Comparison of ENCODE assay signal across 2 cellular contexts in the genomic region with DNA sequence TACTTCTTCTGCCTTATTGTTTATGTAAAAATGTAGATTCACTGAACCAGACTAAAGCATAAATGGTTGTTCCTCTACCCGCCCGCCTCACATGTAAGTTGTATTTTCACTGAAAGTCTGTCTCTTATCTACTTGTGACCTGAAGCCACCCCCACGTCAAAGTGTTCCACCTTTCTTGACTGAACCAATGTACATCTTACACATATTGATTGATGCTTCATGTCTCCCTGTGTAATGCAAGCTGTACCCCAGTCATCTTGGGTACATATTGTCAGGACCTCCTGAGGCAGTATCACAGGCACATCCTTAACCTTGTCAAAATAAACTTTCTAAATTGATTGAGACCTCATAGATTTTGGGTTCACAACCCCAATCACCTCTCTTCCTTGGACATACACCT.
TF ChIP-seq lines count a peak whose summit lies in the region.

No MANE protein-coding gene starts in this region.

TF ChIP-seq in IMR-90, 13 proteins besides CTCF, POLR2A, EP300 and RAD21:
- no peak for TF ChIP-seq SMC3 (IDR thresholded peaks at IDR 0.05; ENCODE audit: low read depth, low read length)
- TF ChIP-seq MXI1 (IDR thresholded peaks at IDR 0.05; ENCODE audit: borderline replicate concordance, low read depth, low read length) = no peak
- no peak for TF ChIP-seq MAFK (IDR thresholded peaks at IDR 0.05; ENCODE audit: low read depth, low read length)
- no peak for TF ChIP-seq NFE2L2 (IDR thresholded peaks at IDR 0.05; ENCODE audit: low read depth, low read length)
- TF ChIP-seq CEBPB (IDR thresholded peaks at IDR 0.05; ENCODE audit: low read depth, low read length) = no peak
- TF ChIP-seq, protein P1, sequence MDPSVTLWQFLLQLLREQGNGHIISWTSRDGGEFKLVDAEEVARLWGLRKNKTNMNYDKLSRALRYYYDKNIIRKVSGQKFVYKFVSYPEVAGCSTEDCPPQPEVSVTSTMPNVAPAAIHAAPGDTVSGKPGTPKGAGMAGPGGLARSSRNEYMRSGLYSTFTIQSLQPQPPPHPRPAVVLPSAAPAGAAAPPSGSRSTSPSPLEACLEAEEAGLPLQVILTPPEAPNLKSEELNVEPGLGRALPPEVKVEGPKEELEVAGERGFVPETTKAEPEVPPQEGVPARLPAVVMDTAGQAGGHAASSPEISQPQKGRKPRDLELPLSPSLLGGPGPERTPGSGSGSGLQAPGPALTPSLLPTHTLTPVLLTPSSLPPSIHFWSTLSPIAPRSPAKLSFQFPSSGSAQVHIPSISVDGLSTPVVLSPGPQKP (IDR thresholded peaks at IDR 0.05; ENCODE audit: borderline replicate concordance, low read depth, low read length) = no peak
- no peak for TF ChIP-seq MAZ (IDR thresholded peaks at IDR 0.05; ENCODE audit: borderline replicate concordance, low read depth, low read length)
- TF ChIP-seq FOS (IDR thresholded peaks at IDR 0.05; ENCODE audit: low read depth, low read length) = no peak
- TF ChIP-seq, protein P2, sequence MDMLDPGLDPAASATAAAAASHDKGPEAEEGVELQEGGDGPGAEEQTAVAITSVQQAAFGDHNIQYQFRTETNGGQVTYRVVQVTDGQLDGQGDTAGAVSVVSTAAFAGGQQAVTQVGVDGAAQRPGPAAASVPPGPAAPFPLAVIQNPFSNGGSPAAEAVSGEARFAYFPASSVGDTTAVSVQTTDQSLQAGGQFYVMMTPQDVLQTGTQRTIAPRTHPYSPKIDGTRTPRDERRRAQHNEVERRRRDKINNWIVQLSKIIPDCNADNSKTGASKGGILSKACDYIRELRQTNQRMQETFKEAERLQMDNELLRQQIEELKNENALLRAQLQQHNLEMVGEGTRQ (IDR thresholded peaks at IDR 0.05; ENCODE audit: low read depth, low read length) = no peak
- TF ChIP-seq RCOR1 (IDR thresholded peaks at IDR 0.05; ENCODE audit: insufficient replicate concordance, low read length) = no peak
- no peak for TF ChIP-seq BHLHE40 (IDR thresholded peaks at IDR 0.05; ENCODE audit: low read depth, low read length)
- no peak for TF ChIP-seq RFX5 (IDR thresholded peaks at IDR 0.05; ENCODE audit: low read depth, low read length)
TF ChIP-seq in IMR-90: peak in this region for 0.

TF ChIP-seq in K562, 482 proteins besides CTCF, POLR2A, EP300 and RAD21:
- peak; percentile 37 for TF ChIP-seq MEIS2 (IDR thresholded peaks at IDR 0.05; ENCODE audit: partially characterized antibody)
- TF ChIP-seq, protein P3, sequence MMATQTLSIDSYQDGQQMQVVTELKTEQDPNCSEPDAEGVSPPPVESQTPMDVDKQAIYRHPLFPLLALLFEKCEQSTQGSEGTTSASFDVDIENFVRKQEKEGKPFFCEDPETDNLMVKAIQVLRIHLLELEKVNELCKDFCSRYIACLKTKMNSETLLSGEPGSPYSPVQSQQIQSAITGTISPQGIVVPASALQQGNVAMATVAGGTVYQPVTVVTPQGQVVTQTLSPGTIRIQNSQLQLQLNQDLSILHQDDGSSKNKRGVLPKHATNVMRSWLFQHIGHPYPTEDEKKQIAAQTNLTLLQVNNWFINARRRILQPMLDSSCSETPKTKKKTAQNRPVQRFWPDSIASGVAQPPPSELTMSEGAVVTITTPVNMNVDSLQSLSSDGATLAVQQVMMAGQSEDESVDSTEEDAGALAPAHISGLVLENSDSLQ (IDR thresholded peaks at IDR 0.05) = peak; percentile 63; the same call in 1 of the 2 replicates
- TF ChIP-seq TCF7L2 (IDR thresholded peaks at IDR 0.05; ENCODE audit: low read depth, low read length) = no peak
